Comparison of ENCODE assay signal across 13 cellular contexts in the genomic region with DNA sequence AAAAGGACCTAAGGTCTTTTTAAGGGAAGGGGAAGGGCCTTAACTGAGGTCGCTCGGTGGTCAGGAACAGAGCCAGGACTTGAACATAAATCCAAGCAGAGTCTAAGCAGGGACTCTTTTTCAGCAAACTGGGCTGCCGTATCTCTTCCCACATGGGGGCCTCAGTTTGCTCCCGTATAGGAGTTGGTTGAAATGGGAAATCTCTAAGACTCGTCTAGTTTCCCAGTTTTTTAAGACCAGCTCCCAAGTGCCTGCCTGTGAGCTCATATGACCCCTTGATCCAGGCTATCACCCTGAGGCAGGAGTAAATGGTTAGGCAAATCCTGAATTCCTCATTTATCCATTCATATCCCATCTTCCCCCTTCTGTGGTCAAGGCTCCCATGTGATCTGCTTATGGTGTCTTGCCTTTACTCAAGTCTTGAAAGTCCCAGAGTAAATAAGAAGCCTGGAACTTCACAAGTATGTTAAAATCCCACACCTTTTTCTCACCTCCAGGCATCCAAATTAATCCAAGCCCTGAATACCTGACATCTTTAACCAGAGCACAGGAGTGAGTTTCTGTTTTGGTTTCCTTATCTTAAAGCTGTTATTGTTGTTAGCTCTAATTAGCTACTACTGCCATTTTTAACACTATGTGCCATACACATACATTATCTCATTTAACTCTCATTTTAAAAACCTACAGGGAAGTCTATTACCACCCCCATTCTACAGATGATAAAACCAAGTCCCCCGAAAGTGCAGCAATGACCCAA. TPM values are rescaled to one million over a fixed set of nuclear protein-coding genes. Genes with fewer than 3 reads are reported as not detected.
A peak's percentile ranks its signal among the peaks of the same experiment; 100 is the strongest.
DNase-seq lines count a peak whose midpoint lies in the region; ATAC-seq and TF ChIP-seq lines count a peak whose summit lies in the region.
"Had no signal": no experiment of that assay in that cellular context is flagged by ENCODE, and none has a peak within 500 bp of the region (broad histone marks: within the 10 kb centered on the region; RNA-seq: fewer than 3 reads in every experiment).

No MANE protein-coding gene starts in this region.

- H3K27ac ChIP-seq in Peyer's patch (peak overlapping the region in 3 of 4 donors; percentile 20 to 68 (median 36)), esophagus squamous epithelium (peak overlapping the region; percentile 71 to 85 (median 81)), sigmoid colon (peak overlapping the region; percentile 36 to 78 (median 66))

- no peaks in the 10 kb centered on the region for H3K9me3 Mint-ChIP-seq in activated T-cell treated with anti-CD3 and anti-CD28 coated beads, Interleukin-2, amount 50 U/mL, for 72 hours
- H3K9me3 Mint-ChIP-seq: CD4-positive, CD25-positive, alpha-beta regulatory T cell had no signal

- DNase-seq in EL (peak; percentile 67), Peyer's patch (no peak), esophagus squamous epithelium (lab: John Stamatoyannopoulos, UW) (no peak), sigmoid colon (no peak), H4 (ENCODE audit: low spot score) (no peak), mucosa of descending colon (no peak)
- no peak for DNase-seq in activated T-cell treated with anti-CD3 and anti-CD28 coated beads, Interleukin-2, amount 50 U/mL, for 72 hours
- DNase-seq: CD4-positive, CD25-positive, alpha-beta regulatory T cell; NCI-H1417 had no signal

- no peaks in the 10 kb centered on the region for H3K9me3 ChIP-seq in Peyer's patch
- H3K9me3 ChIP-seq in esophagus squamous epithelium = no peaks in the 10 kb centered on the region
- H3K9me3 ChIP-seq in sigmoid colon = no peaks in the 10 kb centered on the region
- H3K9me3 ChIP-seq in mucosa of descending colon = no peaks in the 10 kb centered on the region
- H3K9me3 ChIP-seq: ascending aorta had no signal

- peaks cover 36% of the 10 kb centered on the region for H3K27me3 Mint-ChIP-seq in activated T-cell treated with anti-CD3 and anti-CD28 coated beads, Interleukin-2, amount 50 U/mL, for 72 hours (ENCODE audit: low read depth)

- H3K4me1 ChIP-seq in Peyer's patch (peaks cover 0 to 13% (median 5%) of the 10 kb centered on the region in 4 donors), esophagus squamous epithelium (peaks cover 49 to 96% (median 69%) of the 10 kb centered on the region in 3 donors), sigmoid colon (peaks cover 0 to 73% (median 56%) of the 10 kb centered on the region in 4 donors), mucosa of descending colon (ENCODE audit: low read depth) (no peaks in the 10 kb centered on the region)

- TF ChIP-seq EP300 in sigmoid colon (IDR thresholded peaks at IDR 0.05) = no peak

- TF ChIP-seq POLR2A in Peyer's patch (IDR thresholded peaks at IDR 0.05) (no peak), esophagus squamous epithelium (IDR thresholded peaks at IDR 0.05) (no peak), sigmoid colon (IDR thresholded peaks at IDR 0.05) (no peak)

- no peak for TF ChIP-seq CTCF in Peyer's patch (IDR thresholded peaks at IDR 0.05)
- TF ChIP-seq CTCF in esophagus squamous epithelium (IDR thresholded peaks at IDR 0.05) = no peak
- TF ChIP-seq CTCF in sigmoid colon (IDR thresholded peaks at IDR 0.05) = no peak
- TF ChIP-seq CTCF in mucosa of descending colon (IDR thresholded peaks at IDR 0.05) = no peak

- no peak overlapping the region for H3K4me3 Mint-ChIP-seq in activated T-cell treated with anti-CD3 and anti-CD28 coated beads, Interleukin-2, amount 50 U/mL, for 72 hours
- H3K4me3 Mint-ChIP-seq: CD4-positive, CD25-positive, alpha-beta regulatory T cell had no signal

- no peaks in the 10 kb centered on the region for H3K4me1 Mint-ChIP-seq in activated T-cell treated with anti-CD3 and anti-CD28 coated beads, Interleukin-2, amount 50 U/mL, for 72 hours (ENCODE audit: low read depth)

- no peak for ATAC-seq in activated T-cell treated with anti-CD3 and anti-CD28 coated beads, Interleukin-2, amount 50 U/mL, for 72 hours (replicated peaks in 1 of 2)
- ATAC-seq in mucosa of descending colon = no peak
- no peak for ATAC-seq in HG02610 (IDR thresholded peaks at IDR 0.05; ENCODE audit: unreplicated experiment)
- ATAC-seq: activated CD4-positive, CD25-positive, alpha-beta regulatory T cell treated with anti-CD3 and anti-CD28 coated beads, Interleukin-2, amount 50 U/mL, for 24 hours had no signal

- no peak overlapping the region for H3K4me3 ChIP-seq in Peyer's patch
- no peak overlapping the region for H3K4me3 ChIP-seq in esophagus squamous epithelium
- H3K4me3 ChIP-seq in sigmoid colon = no peak overlapping the region
- H3K4me3 ChIP-seq in mucosa of descending colon = no peak overlapping the region
- H3K4me3 ChIP-seq: ascending aorta had no signal

- H3K27ac Mint-ChIP-seq in activated T-cell treated with anti-CD3 and anti-CD28 coated beads, Interleukin-2, amount 50 U/mL, for 72 hours = no peak overlapping the region
- H3K27ac Mint-ChIP-seq: CD4-positive, CD25-positive, alpha-beta regulatory T cell had no signal

- H3K27me3 ChIP-seq in Peyer's patch (no peaks in the 10 kb centered on the region), esophagus squamous epithelium (peaks cover 0 to 42% (median 0%) of the 10 kb centered on the region in 4 donors), sigmoid colon (peaks cover 0 to 11% (median 0%) of the 10 kb centered on the region in 3 donors)
- H3K27me3 ChIP-seq: ascending aorta had no signal

- WGBS in esophagus squamous epithelium, 2 donors = 47 to 49% methylated on average over 5 to 6 of the region's 6 CpGs
- WGBS in sigmoid colon, 2 donors = 76 to 83% methylated on average over 6 of the region's 6 CpGs

- H3K36me3 Mint-ChIP-seq in activated T-cell treated with anti-CD3 and anti-CD28 coated beads, Interleukin-2, amount 50 U/mL, for 72 hours (ENCODE audit: insufficient read depth in 2 of 2) = no peaks in the 10 kb centered on the region
- H3K36me3 Mint-ChIP-seq: CD4-positive, CD25-positive, alpha-beta regulatory T cell had no signal

- H3K36me3 ChIP-seq in Peyer's patch (no peaks in the 10 kb centered on the region), esophagus squamous epithelium (no peaks in the 10 kb centered on the region), sigmoid colon (no peaks in the 10 kb centered on the region), mucosa of descending colon (ENCODE audit: low read depth) (no peaks in the 10 kb centered on the region)
- H3K36me3 ChIP-seq: ascending aorta had no signal

- intact Hi-C loops in esophagus squamous epithelium (cut with DNase I) = no loop called here
- intact Hi-C loops in sigmoid colon (cut with DNase I) = no loop called here
- intact Hi-C loops in mucosa of descending colon (cut with DNase I, micrococcal nuclease) = no loop called here

RNA-seq across cellular contexts. Expression of a gene that starts 3.0 kb away (rescaled TPM):
- not detected for total RNA-seq in Peyer's patch
- total RNA-seq in esophagus squamous epithelium = 1 to 10 TPM; 2.1 to 7.2 (median 5.1) TPM
- total RNA-seq in sigmoid colon = 1 to 10 TPM; 1.4 to 3.3 (median 2.3) TPM
- polyA plus RNA-seq in sigmoid colon = under 1 TPM in 1 of 3 donors, not detected in 2; 0.63 TPM
- total RNA-seq in H4 (2014; rRNA removed; shearing (Covaris generic)) = 0.23 TPM in 1 of 2 replicates, not detected in the other
- not detected for total RNA-seq in activated T-cell treated with anti-CD3 and anti-CD28 coated beads, Interleukin-2, amount 50 U/mL, for 72 hours
- 1 to 10 TPM in 1 of 3 donors, under 1 TPM in 2; 0.41 to 1.6 (median 0.63) TPM for total RNA-seq in mucosa of descending colon
- total RNA-seq: ascending aorta; CD4-positive, CD25-positive, alpha-beta regulatory T cell; HT-29 had no signal
- polyA plus RNA-seq: CD4-positive, CD25-positive, alpha-beta regulatory T cell had no signal

RNA-seq across cellular contexts. Expression of a gene that starts 10.2 kb away (rescaled TPM):
- total RNA-seq in Peyer's patch = 1 to 10 TPM in 1 of 4 donors, not detected in 3; 1.2 TPM
- total RNA-seq in esophagus squamous epithelium = under 1 TPM in 1 of 4 donors, not detected in 3; 0.04 TPM
- total RNA-seq in sigmoid colon = 1 to 10 TPM in 2 of 4 donors, under 1 TPM in 2; 0.49 to 2.1 (median 1.2) TPM
- under 1 TPM in 2 of 3 donors, not detected in 1; 0.44 to 0.60 TPM for polyA plus RNA-seq in sigmoid colon
- total RNA-seq in H4 (2014; rRNA removed; shearing (Covaris generic)) = 0.02 TPM in 1 of 2 replicates, not detected in the other
- not detected for total RNA-seq in activated T-cell treated with anti-CD3 and anti-CD28 coated beads, Interleukin-2, amount 50 U/mL, for 72 hours
- 1 to 10 TPM in 1 of 3 donors, under 1 TPM in 2; 0.46 to 3.0 (median 0.93) TPM for total RNA-seq in mucosa of descending colon
- total RNA-seq: ascending aorta; CD4-positive, CD25-positive, alpha-beta regulatory T cell; HT-29 had no signal
- polyA plus RNA-seq: CD4-positive, CD25-positive, alpha-beta regulatory T cell had no signal

RNA-seq across cellular contexts. Expression of a gene that starts 57.7 kb away (rescaled TPM):
- total RNA-seq in Peyer's patch (10 to 100 TPM; 19.4 to 85.0 (median 28.2) TPM), esophagus squamous epithelium (10 to 100 TPM; 18.2 to 41.4 (median 24.8) TPM), sigmoid colon (10 to 100 TPM; 17.4 to 28.1 (median 23.6) TPM), mucosa of descending colon (10 to 100 TPM; 17.3 to 36.2 (median 26.0) TPM)
- 10 to 100 TPM in 1 of 3 donors, 1 to 10 TPM in 2; 5.4 to 26.4 (median 6.2) TPM for polyA plus RNA-seq in sigmoid colon
- 23.6 and 32.9 TPM in 2 replicates for total RNA-seq in H4 (2014; rRNA removed; shearing (Covaris generic))
- 10 to 100 TPM; 55.5 to 62.3 TPM for total RNA-seq in activated T-cell treated with anti-CD3 and anti-CD28 coated beads, Interleukin-2, amount 50 U/mL, for 72 hours
